14 cellular contexts compared by ENCODE assay signal in genomic region chr14:45990252-45990651, GRCh38.
DNase-seq lines count a peak whose midpoint lies in the region; ATAC-seq and TF ChIP-seq lines count a peak whose summit lies in the region.
"Had no signal": no experiment of that assay in that cellular context is flagged by ENCODE, and none has a peak within 500 bp of the region (broad histone marks: within the 10 kb centered on the region; RNA-seq: fewer than 3 reads in every experiment).

No MANE protein-coding gene starts in this region.

- POLR2A ChIA-PET in PC-3 (lab: Charles Lee; ENCODE audit: unreplicated experiment): no interaction called here

- peak; percentile 19 for DNase-seq in ACHN
- peak; percentile 33 for DNase-seq in PC-3
- no peak for DNase-seq in fibroblast of the aortic adventitia (ENCODE audit: low read depth)
- no peak for DNase-seq in uterus
- DNase-seq: cortex of kidney; GDM1; NCI-H2029; stimulated activated naive CD4-positive, alpha-beta T cell treated with Interleukin-2 at 50 U/mL for 16 hours had no signal

- no peaks in the 10 kb centered on the region for H3F3A ChIP-seq in PC-3 (ENCODE audit: low read length, unreplicated experiment)

- no TSS peak for BruUV-seq in PC-3 (replicated peaks; lab: Mats Ljungman, UMichigan)

- H3K9ac ChIP-seq in PC-3 (ENCODE audit: low read length): no peak overlapping the region
- H3K9ac ChIP-seq: BLaER1 treated with 17β-estradiol and CSF1 and Interleukin-3, amounts not matched to agents 10 nM and 100 nM had no signal

- TF ChIP-seq POLR2A in uterus (IDR thresholded peaks at IDR 0.05): no peak

- H4K20me1 ChIP-seq in PC-3 (ENCODE audit: low read length): no peaks in the 10 kb centered on the region
- H4K20me1 ChIP-seq: BLaER1 treated with 17β-estradiol and CSF1 and Interleukin-3, amounts not matched to agents 10 nM and 100 nM had no signal

- no peak overlapping the region for H2AFZ ChIP-seq in PC-3 (ENCODE audit: low read length)

- intact Hi-C loops in PC-3 (cut with micrococcal nuclease): no loop called here
- intact Hi-C loops in uterus (cut with DNase I; ENCODE audit: low total_unique reads): no loop called here

- TF ChIP-seq CTCF in GM12872 (IDR thresholded peaks at IDR 0.05; ENCODE audit: insufficient read depth, low read depth, low read length) (peak; percentile 18; the same call in 1 of the 3 replicates), PC-3 (conservative IDR thresholded peaks at IDR 0.05; ENCODE audit: low read depth, low read length) (peak; percentile 57), fibroblast of the aortic adventitia (IDR thresholded peaks at IDR 0.05; ENCODE audit: insufficient read depth, low read length) (peak; percentile 52), uterus (IDR thresholded peaks at IDR 0.05) (no peak)

- H3K4me1 ChIP-seq in PC-3 (ENCODE audit: insufficient read depth, low read length) (no peaks in the 10 kb centered on the region), uterus (no peaks in the 10 kb centered on the region)
- H3K4me1 ChIP-seq: BLaER1 treated with 17β-estradiol and CSF1 and Interleukin-3, amounts not matched to agents 10 nM and 100 nM had no signal

- CTCF ChIA-PET in PC-3 (lab: Charles Lee): interaction anchor here (0.6 kb wide), 1 partner anchor 763 kb away, joined by 3 read pairs; no protein-coding TSS in a partner anchor

- H3K27me3 ChIP-seq in PC-3 (ENCODE audit: low read length): no peaks in the 10 kb centered on the region
- no peaks in the 10 kb centered on the region for H3K27me3 ChIP-seq in uterus
- H3K27me3 ChIP-seq: BLaER1 treated with 17β-estradiol and CSF1 and Interleukin-3, amounts not matched to agents 10 nM and 100 nM had no signal

- H3K79me2 ChIP-seq in PC-3 (ENCODE audit: low read length): no peaks in the 10 kb centered on the region

- H3K27ac ChIP-seq in PC-3 (ENCODE audit: low read length) (no peak overlapping the region), uterus (no peak overlapping the region)
- H3K27ac ChIP-seq: BLaER1 treated with 17β-estradiol and CSF1 and Interleukin-3, amounts not matched to agents 10 nM and 100 nM had no signal

- no peaks in the 10 kb centered on the region for H3K9me3 ChIP-seq in PC-3 (ENCODE audit: low read length)
- no peaks in the 10 kb centered on the region for H3K9me3 ChIP-seq in uterus
- H3K9me3 ChIP-seq: BLaER1 treated with 17β-estradiol and CSF1 and Interleukin-3, amounts not matched to agents 10 nM and 100 nM had no signal

- no peaks in the 10 kb centered on the region for H3K9me2 ChIP-seq in PC-3 (replicated peaks; ENCODE audit: low read length)

- in situ Hi-C loops in ACHN (cut with HindIII; ENCODE audit: low pct_ligation_motif_present, low pct_unique_long_range_greater_than_20kb, low sequenced_read_pairs): no loop called here

- ATAC-seq in PC-3: no peak
- no peak for ATAC-seq in HG02938 (IDR thresholded peaks at IDR 0.05; ENCODE audit: unreplicated experiment)
- no peak for ATAC-seq in HG03439 (IDR thresholded peaks at IDR 0.05; ENCODE audit: unreplicated experiment)
- no peak for ATAC-seq in HG03432 (IDR thresholded peaks at IDR 0.05; ENCODE audit: unreplicated experiment)
- ATAC-seq: HepG2 had no signal

- H3K36me3 ChIP-seq in PC-3 (ENCODE audit: low read depth, low read length) (no peaks in the 10 kb centered on the region), uterus (no peaks in the 10 kb centered on the region)
- H3K36me3 ChIP-seq: BLaER1 treated with 17β-estradiol and CSF1 and Interleukin-3, amounts not matched to agents 10 nM and 100 nM had no signal

- H3K4me3 ChIP-seq in PC-3 (ENCODE audit: low read length): no peak overlapping the region
- no peak overlapping the region for H3K4me3 ChIP-seq in fibroblast of the aortic adventitia (ENCODE audit: low read depth, low read length)
- no peak overlapping the region for H3K4me3 ChIP-seq in uterus
- H3K4me3 ChIP-seq: BLaER1 treated with 17β-estradiol and CSF1 and Interleukin-3, amounts not matched to agents 10 nM and 100 nM had no signal

- no peak overlapping the region for H3K4me2 ChIP-seq in PC-3 (ENCODE audit: low read length)
- H3K4me2 ChIP-seq: BLaER1 treated with 17β-estradiol and CSF1 and Interleukin-3, amounts not matched to agents 10 nM and 100 nM had no signal

Comparison
In these comparisons a context has a peak if more than half of its experiments do, and no peak if none do; other contexts are left out.
1. DNase-seq: peak in ACHN (single experiment) and PC-3 (single experiment); none in fibroblast of the aortic adventitia (single experiment) and uterus (0 of 2).
2. CTCF ChIP-seq: peak in GM12872 (single experiment), PC-3 (single experiment) and fibroblast of the aortic adventitia (single experiment); none in uterus (0 of 4).